ENCODE assay signal across 13 cellular contexts in the genomic region with DNA sequence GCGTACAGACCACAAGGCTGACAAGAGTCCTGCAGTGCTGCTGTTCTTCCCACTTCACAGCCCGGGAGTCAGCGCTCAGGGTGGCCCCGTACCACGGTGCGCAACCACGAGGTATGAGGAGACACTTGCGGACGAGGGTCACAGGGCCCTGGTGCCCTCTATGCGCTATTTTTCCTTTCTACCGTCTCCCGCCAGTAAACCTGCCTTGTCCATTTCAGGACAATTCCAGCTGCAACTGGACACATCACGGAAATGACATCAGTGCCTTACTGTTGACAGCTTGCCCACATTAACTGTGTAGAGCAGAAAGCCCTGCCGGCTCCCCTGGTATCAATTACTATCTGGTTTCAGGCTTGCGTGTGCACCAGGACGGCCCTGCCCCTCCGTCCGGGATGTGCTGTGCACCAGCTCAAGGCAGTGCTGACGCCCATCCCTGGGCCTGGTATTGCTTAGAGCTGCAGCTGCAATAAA.
A peak's percentile ranks its signal among the peaks of the same experiment; 100 is the strongest.
DNase-seq lines count a peak whose midpoint lies in the region; ATAC-seq, FAIRE-seq and TF ChIP-seq lines count a peak whose summit lies in the region.
"Had no signal": no experiment of that assay in that cellular context is flagged by ENCODE, and none has a peak within 500 bp of the region (broad histone marks: within the 10 kb centered on the region; RNA-seq: fewer than 3 reads in every experiment).

No MANE protein-coding gene starts in this region.

- peak; percentile 28 to 44 for ATAC-seq in right cardiac atrium
- ATAC-seq in gastrocnemius medialis, result peak in 1 of 2 donors; percentile 5
- ATAC-seq in GM21360 (IDR thresholded peaks at IDR 0.05; ENCODE audit: unreplicated experiment), result no peak
- ATAC-seq: activated T-helper 17 cell treated with anti-CD3 and anti-CD28 coated beads, Interleukin-2, amount 50 U/mL, for 72 hours had no signal

- H3K27me3 ChIP-seq in right cardiac atrium (ENCODE audit: control insufficient read depth, insufficient read depth) (no peaks in the 10 kb centered on the region), gastrocnemius medialis (no peaks in the 10 kb centered on the region)

- DNase-seq in GM04503 (ENCODE audit: low read depth) (peak; percentile 73), right cardiac atrium (peak in 2 of 3 donors; percentile 50 to 64), gastrocnemius medialis (peak in 1 of 2 donors; percentile 60), HTR-8/SVneo (ENCODE audit: insufficient read length, low spot score) (no peak), DMS79 (lab: John Stamatoyannopoulos, UW) (no peak), NCI-H526 treated with DMSO at 0.1 percent for 48 hours (lab: John Stamatoyannopoulos, UW) (no peak)
- DNase-seq: kidney glomerular epithelial cell, NCI-H2029 had no signal

- H3K4me3 ChIP-seq in right cardiac atrium (ENCODE audit: low read length) (no peak overlapping the region), gastrocnemius medialis (no peak overlapping the region)

- peaks cover 0 to 13% of the 10 kb centered on the region in 2 donors for H3K36me3 ChIP-seq in gastrocnemius medialis

- H3K9me3 Mint-ChIP-seq in brain, result peaks cover 0 to 3% (median 0%) of the 10 kb centered on the region in 5 experiments
- H3K9me3 Mint-ChIP-seq: activated T-helper 17 cell treated with anti-CD3 and anti-CD28 coated beads, Interleukin-2, amount 50 U/mL, for 72 hours had no signal

- intact Hi-C loops in right cardiac atrium (cut with DNase I), result loop anchor here in 1 of 4 donors (5.0 kb wide), 1 partner anchor 55 kb away; no protein-coding TSS in a partner anchor
- intact Hi-C loops in gastrocnemius medialis (cut with DNase I; ENCODE audit: low total_unique reads), result no loop called here

- no peak overlapping the region for H3K27ac ChIP-seq in right cardiac atrium (ENCODE audit: low read length)
- H3K27ac ChIP-seq in gastrocnemius medialis, result peak overlapping the region; percentile 90 to 93 (median 91)

- no peaks in the 10 kb centered on the region for H3K27me3 Mint-ChIP-seq in brain

- no peak for TF ChIP-seq POLR2A in gastrocnemius medialis (IDR thresholded peaks at IDR 0.05)

- H3K4me1 ChIP-seq in right cardiac atrium (ENCODE audit: control insufficient read depth, insufficient read depth, low read length), result peaks cover 21% of the 10 kb centered on the region
- peaks cover 60 to 76% of the 10 kb centered on the region in 2 donors for H3K4me1 ChIP-seq in gastrocnemius medialis

- in situ Hi-C loops in gastrocnemius medialis (cut with MboI; ENCODE audit: low sequenced_read_pairs in 4 of 4), result no loop called here

- peak overlapping the region; percentile 35 to 96 (median 77) for H3K27ac Mint-ChIP-seq in brain
- H3K27ac Mint-ChIP-seq: activated T-helper 17 cell treated with anti-CD3 and anti-CD28 coated beads, Interleukin-2, amount 50 U/mL, for 72 hours had no signal

- peaks cover 33% of the 10 kb centered on the region for H3K36me3 Mint-ChIP-seq in brain

- no peak for FAIRE-seq in HTR-8/SVneo (lab: Jason Lieb, UNC)
- FAIRE-seq: endometrium, RCC 7860 had no signal

- H3K4me1 Mint-ChIP-seq in brain, result peaks cover 73% of the 10 kb centered on the region
- H3K4me1 Mint-ChIP-seq: activated T-helper 17 cell treated with anti-CD3 and anti-CD28 coated beads, Interleukin-2, amount 50 U/mL, for 72 hours had no signal

- TF ChIP-seq CTCF in brain (conservative IDR thresholded peaks at IDR 0.05) (no peak), gastrocnemius medialis (IDR thresholded peaks at IDR 0.05 in 4 of 5, conservative IDR thresholded peaks at IDR 0.05 in 1 of 5) (no peak)

- H3K9me3 ChIP-seq in right cardiac atrium (ENCODE audit: control insufficient read depth, low read length) (no peaks in the 10 kb centered on the region), gastrocnemius medialis (no peaks in the 10 kb centered on the region)

- 45% methylated on average over 19 of the region's 19 CpGs for whole genome bisulfite sequencing in right cardiac atrium

- H3K4me3 Mint-ChIP-seq in brain, result peak overlapping the region in 2 of 5 experiments; percentile 3 to 13
- H3K4me3 Mint-ChIP-seq: activated T-helper 17 cell treated with anti-CD3 and anti-CD28 coated beads, Interleukin-2, amount 50 U/mL, for 72 hours had no signal

Comparison
In these comparisons a context has a peak if more than half of its experiments do, and no peak if none do; other contexts are left out.
1. DNase-seq: peak in GM04503 (single experiment) and right cardiac atrium (2 of 3); none in HTR-8/SVneo (single experiment), DMS79 (single experiment) and NCI-H526 treated with DMSO at 0.1 percent for 48 hours (single experiment).